In genomic region chr4:8156617-8157016, GRCh38 we compare ENCODE assay signal across 2 cellular contexts.
TF ChIP-seq lines count a peak whose summit lies in the region.

No MANE protein-coding gene starts in this region.

TF ChIP-seq in HCT116, 20 proteins besides CTCF, POLR2A, EP300 and RAD21 (continued from another document):
- no peak for TF ChIP-seq REST (IDR thresholded peaks at IDR 0.05; ENCODE audit: low read depth)
TF ChIP-seq in HCT116: peak in this region for 1.

TF ChIP-seq in SK-N-SH treated with all-trans-retinoic acid at 6 μM for 48 hours, 23 proteins besides CTCF, POLR2A, EP300 and RAD21 (continued from another document):
- no peak for TF ChIP-seq BACH2 (CRISPR knock-in tag; IDR thresholded peaks at IDR 0.05; ENCODE audit: borderline replicate concordance)
- no peak for TF ChIP-seq CREB5 (CRISPR knock-in tag; IDR thresholded peaks at IDR 0.05; ENCODE audit: low read depth)
- TF ChIP-seq ZC3H10 (CRISPR knock-in tag; IDR thresholded peaks at IDR 0.05) = no peak
- no peak for TF ChIP-seq ZFP30 (CRISPR knock-in tag; IDR thresholded peaks at IDR 0.05)
- no peak for TF ChIP-seq PATZ1 (CRISPR knock-in tag; IDR thresholded peaks at IDR 0.05; ENCODE audit: borderline replicate concordance)
- TF ChIP-seq RARB (CRISPR knock-in tag; IDR thresholded peaks at IDR 0.05) = no peak
- no peak for TF ChIP-seq TCF4 (CRISPR knock-in tag; IDR thresholded peaks at IDR 0.05; ENCODE audit: borderline replicate concordance)
- TF ChIP-seq ARNTL (CRISPR knock-in tag; IDR thresholded peaks at IDR 0.05; ENCODE audit: borderline replicate concordance, low read depth) = no peak
- TF ChIP-seq GLIS3 (CRISPR knock-in tag; IDR thresholded peaks at IDR 0.05) = no peak
